In the genomic region with DNA sequence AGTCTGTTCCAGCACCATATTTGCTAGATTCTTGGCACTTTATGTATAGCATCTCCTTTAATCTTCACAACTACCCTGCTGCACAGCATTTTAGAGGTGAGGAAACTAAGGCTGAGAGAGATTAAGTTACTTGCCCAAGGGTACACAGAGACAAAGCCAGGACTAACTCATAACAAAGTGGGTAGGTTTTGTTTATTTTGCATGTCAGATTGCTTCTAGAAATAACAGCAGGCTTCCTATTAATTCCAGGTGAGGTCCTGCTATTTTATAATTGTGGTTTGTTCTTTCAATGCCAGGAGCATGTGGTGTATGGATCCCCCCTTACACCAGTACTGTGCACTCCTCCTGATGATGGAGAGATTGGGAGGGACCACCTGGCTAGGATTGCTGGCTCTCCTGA, we compare ENCODE assay signal across 16 cellular contexts. TPM values are rescaled to one million over a fixed set of nuclear protein-coding genes. Genes with fewer than 3 reads are reported as not detected.
DNase-seq lines count a peak whose midpoint lies in the region; ATAC-seq and TF ChIP-seq lines count a peak whose summit lies in the region.
"Had no signal": no experiment of that assay in that cellular context is flagged by ENCODE, and none has a peak within 500 bp of the region (broad histone marks: within the 10 kb centered on the region; RNA-seq: fewer than 3 reads in every experiment).

No MANE protein-coding gene starts in this region.

- TF ChIP-seq EP300 in esophagus muscularis mucosa (IDR thresholded peaks at IDR 0.05) = no peak

- peaks cover 0 to 4% of the 10 kb centered on the region in 2 donors for H3K27me3 ChIP-seq in right atrium auricular region
- peaks cover 0 to 30% (median 0%) of the 10 kb centered on the region in 7 donors for H3K27me3 ChIP-seq in heart right ventricle
- no peaks in the 10 kb centered on the region for H3K27me3 ChIP-seq in RWPE2 (ENCODE audit: insufficient read depth, poor library complexity, severe bottlenecking)
- no peaks in the 10 kb centered on the region for H3K27me3 ChIP-seq in esophagus muscularis mucosa
- no peaks in the 10 kb centered on the region for H3K27me3 ChIP-seq in vagina

- TF ChIP-seq POLR2A in esophagus muscularis mucosa (IDR thresholded peaks at IDR 0.05; ENCODE audit: low read depth) = no peak
- TF ChIP-seq POLR2A in vagina (IDR thresholded peaks at IDR 0.05) = no peak

- DNase-seq in right atrium auricular region (ENCODE audit: low spot score) (no peak), heart right ventricle (no peak), RWPE2 (ENCODE audit: low spot score) (no peak), esophagus muscularis mucosa (ENCODE audit: extremely low spot score) (no peak), vagina (ENCODE audit: extremely low spot score in 2 of 2) (no peak), NCI-H526 treated with DMSO at 0.1 percent for 48 hours (lab: John Stamatoyannopoulos, UW) (no peak)
- DNase-seq: Caco-2; H9; IMR-90; NCI-H1092 treated with DMSO at 0.1 percent for 48 hours; NCI-H187 treated with DMSO at 0.1 percent for 48 hours; NCI-H2171 treated with DMSO at 0.1 percent for 48 hours; NK-92 treated with Interleukin-12 subunit alpha and Interleukin-12 subunit beta, amount 100 ng/mL, for 24 hours had no signal

- H3K4me3 ChIP-seq in right atrium auricular region (no peak overlapping the region), heart right ventricle (no peak overlapping the region), RWPE2 (ENCODE audit: severe bottlenecking) (no peak overlapping the region), esophagus muscularis mucosa (no peak overlapping the region), vagina (no peak overlapping the region)
- H3K4me3 ChIP-seq: A549 had no signal

- H3K36me3 ChIP-seq in right atrium auricular region (no peaks in the 10 kb centered on the region), heart right ventricle (peaks cover 0 to 29% (median 0%) of the 10 kb centered on the region in 9 donors), RWPE2 (ENCODE audit: low read depth) (no peaks in the 10 kb centered on the region), esophagus muscularis mucosa (peaks cover 0 to 5% (median 2%) of the 10 kb centered on the region in 4 donors), vagina (no peaks in the 10 kb centered on the region)

- H3K27ac ChIP-seq in right atrium auricular region (peak overlapping the region; percentile 20 to 67), heart right ventricle (peak overlapping the region in 2 of 10 donors; percentile 23 to 58), RWPE2 (ENCODE audit: poor library complexity, severe bottlenecking) (no peak overlapping the region), esophagus muscularis mucosa (replicated peaks in 1 of 4) (peak overlapping the region in 3 of 4 donors; percentile 10 to 32 (median 22)), vagina (peak overlapping the region; percentile 62)

- ATAC-seq in heart right ventricle (no peak), RWPE2 (ENCODE audit: low read depth) (peak; percentile 41; the same call in 1 of the 3 replicates), HG03280 (IDR thresholded peaks at IDR 0.05; ENCODE audit: unreplicated experiment) (no peak), HG03521 (IDR thresholded peaks at IDR 0.05; ENCODE audit: unreplicated experiment) (no peak)
- ATAC-seq: A549 had no signal

- H3K9me3 ChIP-seq in right atrium auricular region (no peaks in the 10 kb centered on the region), heart right ventricle (no peaks in the 10 kb centered on the region), RWPE2 (ENCODE audit: severe bottlenecking) (no peaks in the 10 kb centered on the region), esophagus muscularis mucosa (no peaks in the 10 kb centered on the region), vagina (no peaks in the 10 kb centered on the region)
- H3K9me3 ChIP-seq: A549, Caco-2 had no signal

- H3K4me1 ChIP-seq in right atrium auricular region (peaks cover 0 to 12% of the 10 kb centered on the region in 2 donors), heart right ventricle (peaks cover 0 to 17% (median 0%) of the 10 kb centered on the region in 9 donors), RWPE2 (ENCODE audit: insufficient read depth, poor library complexity, severe bottlenecking) (peaks cover 9% of the 10 kb centered on the region), esophagus muscularis mucosa (peaks cover 8 to 29% (median 25%) of the 10 kb centered on the region in 4 donors), vagina (peaks cover 13% of the 10 kb centered on the region)

- intact Hi-C loops in heart right ventricle (cut with DNase I) = loop anchor here in 2 of 10 donors (5.0 to 10.0 kb wide), 2 partner anchors 64 to 77 kb away; partner anchors contain the start of genes OFD1 (in 1 of the 2) and TRAPPC2 (in 1 of the 2)
- intact Hi-C loops in esophagus muscularis mucosa (cut with DNase I) = no loop called here
- intact Hi-C loops in vagina (cut with DNase I) = loop anchor here (10.0 kb wide), 1 partner anchor 163 kb away; no protein-coding TSS in a partner anchor

- no peak for TF ChIP-seq CTCF in right atrium auricular region (IDR thresholded peaks at IDR 0.05)
- no peak for TF ChIP-seq CTCF in heart right ventricle (IDR thresholded peaks at IDR 0.05)
- TF ChIP-seq CTCF in RWPE2 (IDR thresholded peaks at IDR 0.05; ENCODE audit: poor library complexity, severe bottlenecking) = no peak
- TF ChIP-seq CTCF in esophagus muscularis mucosa (IDR thresholded peaks at IDR 0.05) = no peak
- no peak for TF ChIP-seq CTCF in vagina (IDR thresholded peaks at IDR 0.05)

RNA-seq across cellular contexts. Expression of gene TCEANC, which starts 15.0 kb away (rescaled TPM):
- total RNA-seq in right atrium auricular region (1 to 10 TPM; 1.4 to 3.7 TPM), heart right ventricle (1 to 10 TPM; 3.3 to 7.2 (median 4.6) TPM), esophagus muscularis mucosa (1 to 10 TPM; 3.5 to 7.1 (median 4.0) TPM), vagina (3.2 TPM)
- polyA plus RNA-seq in heart right ventricle = 1 to 10 TPM in 1 of 2 donors, under 1 TPM in 1; 0.59 to 3.1 TPM

RNA-seq across cellular contexts. Expression of gene RAB9A, which starts 21.0 kb away (rescaled TPM):
- total RNA-seq in right atrium auricular region (10 to 100 TPM; 25.6 to 26.1 TPM), heart right ventricle (10 to 100 TPM; 16.9 to 28.9 (median 20.9) TPM), esophagus muscularis mucosa (10 to 100 TPM; 20.8 to 33.1 (median 25.4) TPM), vagina (15.0 TPM)
- polyA plus RNA-seq in heart right ventricle = 10 to 100 TPM in 1 of 2 donors, 1 to 10 TPM in 1; 5.1 to 19.6 TPM
